Comparison of ENCODE assay signal across 1 cellular context in the genomic region with DNA sequence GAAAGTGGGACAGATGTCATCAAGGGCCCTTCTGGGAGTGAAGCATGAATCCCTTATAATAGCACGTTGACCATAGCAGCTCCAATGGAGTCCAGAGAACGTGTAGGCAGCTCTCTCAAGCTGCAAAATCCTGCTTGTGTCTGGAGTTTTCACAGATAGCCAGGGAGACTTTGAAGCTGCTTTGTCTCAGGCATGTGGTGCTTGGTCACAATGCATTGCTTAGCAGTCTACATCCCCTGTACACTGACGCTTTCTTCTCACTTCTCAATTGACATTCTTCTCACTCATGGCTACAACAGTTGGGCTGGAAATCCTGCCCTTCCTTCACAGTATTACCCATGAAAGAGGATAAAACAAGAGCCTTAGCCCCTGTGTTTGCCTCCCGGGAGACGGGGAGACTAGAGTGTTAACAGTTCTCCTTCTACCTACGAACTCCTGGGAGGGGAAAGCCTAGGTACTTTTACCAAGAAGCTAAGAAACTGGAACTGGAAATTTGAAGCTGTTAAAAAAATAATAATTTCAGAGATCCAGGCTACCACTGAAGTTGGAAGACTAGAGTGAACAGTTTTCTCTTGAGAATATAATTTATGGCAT.
TF ChIP-seq lines count a peak whose summit lies in the region.

No MANE protein-coding gene starts in this region.

TF ChIP-seq in GM23338, 12 proteins besides CTCF, POLR2A, EP300 and RAD21:
- TF ChIP-seq, protein P1, sequence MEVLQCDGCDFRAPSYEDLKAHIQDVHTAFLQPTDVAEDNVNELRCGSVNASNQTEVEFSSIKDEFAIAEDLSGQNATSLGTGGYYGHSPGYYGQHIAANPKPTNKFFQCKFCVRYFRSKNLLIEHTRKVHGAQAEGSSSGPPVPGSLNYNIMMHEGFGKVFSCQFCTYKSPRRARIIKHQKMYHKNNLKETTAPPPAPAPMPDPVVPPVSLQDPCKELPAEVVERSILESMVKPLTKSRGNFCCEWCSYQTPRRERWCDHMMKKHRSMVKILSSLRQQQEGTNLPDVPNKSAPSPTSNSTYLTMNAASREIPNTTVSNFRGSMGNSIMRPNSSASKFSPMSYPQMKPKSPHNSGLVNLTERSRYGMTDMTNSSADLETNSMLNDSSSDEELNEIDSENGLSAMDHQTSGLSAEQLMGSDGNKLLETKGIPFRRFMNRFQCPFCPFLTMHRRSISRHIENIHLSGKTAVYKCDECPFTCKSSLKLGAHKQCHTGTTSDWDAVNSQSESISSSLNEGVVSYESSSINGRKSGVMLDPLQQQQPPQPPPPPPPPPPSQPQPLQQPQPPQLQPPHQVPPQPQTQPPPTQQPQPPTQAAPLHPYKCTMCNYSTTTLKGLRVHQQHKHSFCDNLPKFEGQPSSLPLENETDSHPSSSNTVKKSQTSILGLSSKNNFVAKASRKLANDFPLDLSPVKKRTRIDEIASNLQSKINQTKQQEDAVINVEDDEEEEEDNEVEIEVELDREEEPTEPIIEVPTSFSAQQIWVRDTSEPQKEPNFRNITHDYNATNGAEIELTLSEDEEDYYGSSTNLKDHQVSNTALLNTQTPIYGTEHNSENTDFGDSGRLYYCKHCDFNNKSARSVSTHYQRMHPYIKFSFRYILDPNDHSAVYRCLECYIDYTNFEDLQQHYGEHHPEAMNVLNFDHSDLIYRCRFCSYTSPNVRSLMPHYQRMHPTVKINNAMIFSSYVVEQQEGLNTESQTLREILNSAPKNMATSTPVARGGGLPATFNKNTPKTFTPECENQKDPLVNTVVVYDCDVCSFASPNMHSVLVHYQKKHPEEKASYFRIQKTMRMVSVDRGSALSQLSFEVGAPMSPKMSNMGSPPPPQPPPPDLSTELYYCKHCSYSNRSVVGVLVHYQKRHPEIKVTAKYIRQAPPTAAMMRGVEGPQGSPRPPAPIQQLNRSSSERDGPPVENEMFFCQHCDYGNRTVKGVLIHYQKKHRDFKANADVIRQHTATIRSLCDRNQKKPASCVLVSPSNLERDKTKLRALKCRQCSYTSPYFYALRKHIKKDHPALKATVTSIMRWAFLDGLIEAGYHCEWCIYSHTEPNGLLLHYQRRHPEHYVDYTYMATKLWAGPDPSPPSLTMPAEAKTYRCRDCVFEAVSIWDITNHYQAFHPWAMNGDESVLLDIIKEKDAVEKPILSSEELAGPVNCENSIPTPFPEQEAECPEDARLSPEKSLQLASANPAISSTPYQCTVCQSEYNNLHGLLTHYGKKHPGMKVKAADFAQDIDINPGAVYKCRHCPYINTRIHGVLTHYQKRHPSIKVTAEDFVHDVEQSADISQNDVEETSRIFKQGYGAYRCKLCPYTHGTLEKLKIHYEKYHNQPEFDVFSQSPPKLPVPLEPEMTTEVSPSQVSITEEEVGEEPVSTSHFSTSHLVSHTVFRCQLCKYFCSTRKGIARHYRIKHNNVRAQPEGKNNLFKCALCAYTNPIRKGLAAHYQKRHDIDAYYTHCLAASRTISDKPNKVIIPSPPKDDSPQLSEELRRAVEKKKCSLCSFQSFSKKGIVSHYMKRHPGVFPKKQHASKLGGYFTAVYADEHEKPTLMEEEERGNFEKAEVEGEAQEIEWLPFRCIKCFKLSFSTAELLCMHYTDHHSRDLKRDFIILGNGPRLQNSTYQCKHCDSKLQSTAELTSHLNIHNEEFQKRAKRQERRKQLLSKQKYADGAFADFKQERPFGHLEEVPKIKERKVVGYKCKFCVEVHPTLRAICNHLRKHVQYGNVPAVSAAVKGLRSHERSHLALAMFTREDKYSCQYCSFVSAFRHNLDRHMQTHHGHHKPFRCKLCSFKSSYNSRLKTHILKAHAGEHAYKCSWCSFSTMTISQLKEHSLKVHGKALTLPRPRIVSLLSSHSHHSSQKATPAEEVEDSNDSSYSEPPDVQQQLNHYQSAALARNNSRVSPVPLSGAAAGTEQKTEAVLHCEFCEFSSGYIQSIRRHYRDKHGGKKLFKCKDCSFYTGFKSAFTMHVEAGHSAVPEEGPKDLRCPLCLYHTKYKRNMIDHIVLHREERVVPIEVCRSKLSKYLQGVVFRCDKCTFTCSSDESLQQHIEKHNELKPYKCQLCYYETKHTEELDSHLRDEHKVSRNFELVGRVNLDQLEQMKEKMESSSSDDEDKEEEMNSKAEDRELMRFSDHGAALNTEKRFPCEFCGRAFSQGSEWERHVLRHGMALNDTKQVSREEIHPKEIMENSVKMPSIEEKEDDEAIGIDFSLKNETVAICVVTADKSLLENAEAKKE (CRISPR knock-in tag; IDR thresholded peaks at IDR 0.05): no peak
